In the genomic region with DNA sequence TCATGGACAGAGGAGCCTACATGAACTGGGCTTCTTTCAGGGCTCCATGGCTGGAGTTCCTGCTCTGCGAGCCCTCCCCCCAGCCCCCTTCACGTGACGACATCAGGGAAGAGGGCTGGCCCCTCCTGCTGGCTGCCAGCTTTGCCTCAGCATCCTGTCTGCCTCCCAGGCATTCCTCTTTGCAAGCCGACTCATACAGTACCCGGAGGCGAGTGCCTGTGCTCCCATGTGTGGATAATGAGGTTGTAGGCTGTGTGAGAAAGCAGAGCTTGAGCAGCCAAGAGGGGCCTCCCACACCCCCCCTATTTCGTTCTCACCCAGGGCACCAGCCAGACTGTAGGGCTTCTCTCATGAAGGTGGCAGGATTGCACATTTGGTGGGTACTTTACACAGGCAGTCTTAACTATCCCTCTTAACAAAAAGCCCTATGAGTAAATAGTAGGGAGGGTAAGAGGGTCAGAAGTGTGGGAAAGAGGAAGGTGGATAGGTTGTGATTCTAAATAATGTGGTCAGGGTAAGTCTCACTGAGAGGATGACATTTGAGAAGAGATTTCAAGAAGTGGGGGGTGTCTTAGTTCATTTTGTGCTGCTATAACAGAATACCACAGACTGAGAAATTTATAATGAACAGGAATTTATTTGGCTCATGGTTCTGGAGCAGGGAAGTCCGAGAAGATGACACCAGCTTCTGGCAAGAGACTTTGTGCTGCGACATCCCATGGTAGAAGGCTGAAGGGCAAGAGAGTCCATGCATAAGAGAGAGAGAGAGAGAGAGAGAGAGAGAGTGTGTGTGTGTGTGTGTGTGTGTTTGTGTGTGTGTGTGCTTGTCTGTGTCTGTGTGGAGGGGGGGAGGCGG, we compare ENCODE assay signal across 8 cellular contexts.
DNase-seq lines count a peak whose midpoint lies in the region; ATAC-seq, FAIRE-seq and TF ChIP-seq lines count a peak whose summit lies in the region.

No MANE protein-coding gene starts in this region.

- H3K4me3 Mint-ChIP-seq in astrocyte (ENCODE audit: unreplicated experiment) = no peak overlapping the region
- H3K4me3 Mint-ChIP-seq in T-cell = no peak overlapping the region
- no peak overlapping the region for H3K4me3 Mint-ChIP-seq in activated T-cell treated with anti-CD3 and anti-CD28 coated beads, Interleukin-2, amount 50 U/mL, for 72 hours

- CTCF ChIA-PET in T-cell (lab: Charles Lee) = no interaction called here

- H3K4me1 ChIP-seq in astrocyte (ENCODE audit: insufficient read depth, low read length) = peaks cover 12% of the 10 kb centered on the region

- ATAC-seq in HG02610 (IDR thresholded peaks at IDR 0.05; ENCODE audit: unreplicated experiment) (peak; percentile 84), T-cell (replicated peaks in 1 of 4) (no peak)
- no peak for ATAC-seq in activated CD4-positive, CD25-positive, alpha-beta regulatory T cell treated with anti-CD3 and anti-CD28 coated beads, Interleukin-2, amount 50 U/mL, for 24 hours
- ATAC-seq in activated T-cell treated with anti-CD3 and anti-CD28 coated beads, Interleukin-2, amount 50 U/mL, for 72 hours (replicated peaks in 1 of 2) = no peak

- H3K27ac ChIP-seq in astrocyte (ENCODE audit: low read depth, low read length) = peak overlapping the region; percentile 66

- H3K27me3 Mint-ChIP-seq in astrocyte (ENCODE audit: low read depth, unreplicated experiment) (peaks cover 7% of the 10 kb centered on the region), T-cell (peaks cover 0 to 4% of the 10 kb centered on the region in 2 donors)
- no peaks in the 10 kb centered on the region for H3K27me3 Mint-ChIP-seq in activated T-cell treated with anti-CD3 and anti-CD28 coated beads, Interleukin-2, amount 50 U/mL, for 72 hours (ENCODE audit: low read depth)

- H3K4me3 ChIP-seq in AG09309 (ENCODE audit: control insufficient read depth, low read depth, low read length) (no peak overlapping the region), astrocyte (ENCODE audit: insufficient read depth, low read depth, low read length) (no peak overlapping the region)

- no peaks in the 10 kb centered on the region for H3K9me3 ChIP-seq in astrocyte (ENCODE audit: insufficient read depth, low read depth, low read length)

- TF ChIP-seq CTCF in AG09309 (IDR thresholded peaks at IDR 0.05; ENCODE audit: control insufficient read depth, insufficient read depth, low read depth, low read length, missing control alignments) (peak; percentile 28), astrocyte (IDR thresholded peaks at IDR 0.05; ENCODE audit: insufficient read depth, low read depth, low read length) (no peak)

- no peaks in the 10 kb centered on the region for H3K36me3 Mint-ChIP-seq in astrocyte (ENCODE audit: low read depth, unreplicated experiment)
- H3K36me3 Mint-ChIP-seq in T-cell = peaks cover 17% of the 10 kb centered on the region
- H3K36me3 Mint-ChIP-seq in activated T-cell treated with anti-CD3 and anti-CD28 coated beads, Interleukin-2, amount 50 U/mL, for 72 hours (ENCODE audit: insufficient read depth in 2 of 2) = peaks cover 0 to 2% of the 10 kb centered on the region in 2 donors

- H3K79me2 ChIP-seq in astrocyte (ENCODE audit: insufficient read depth, low read length) = no peaks in the 10 kb centered on the region

- DNase-seq in AG09309 (ENCODE audit: low read depth) = peak; percentile 94
- DNase-seq in astrocyte (ENCODE audit: low read depth) = peak; percentile 92
- peak; percentile 97 for DNase-seq in islet precursor cell
- no peak for DNase-seq in T-cell
- no peak for DNase-seq in activated CD8-positive, alpha-beta memory T cell treated with anti-CD3 and anti-CD28 coated beads, Interleukin-2, amount 50 U/mL, for 48 hours
- DNase-seq in activated T-cell treated with anti-CD3 and anti-CD28 coated beads, Interleukin-2, amount 50 U/mL, for 72 hours = no peak

- POLR2A ChIA-PET in T-cell (lab: Charles Lee) = no interaction called here

- H3K27ac Mint-ChIP-seq in astrocyte (ENCODE audit: unreplicated experiment) (no peak overlapping the region), T-cell (no peak overlapping the region)
- no peak overlapping the region for H3K27ac Mint-ChIP-seq in activated T-cell treated with anti-CD3 and anti-CD28 coated beads, Interleukin-2, amount 50 U/mL, for 72 hours

- peak overlapping the region; percentile 79 for H3K4me2 ChIP-seq in astrocyte (ENCODE audit: low read length)

- H3K27me3 ChIP-seq in astrocyte (ENCODE audit: insufficient read depth, low read length) = no peaks in the 10 kb centered on the region

- no peaks in the 10 kb centered on the region for H4K20me1 ChIP-seq in astrocyte (ENCODE audit: insufficient read depth, low read length)

- H3K9me3 Mint-ChIP-seq in astrocyte (ENCODE audit: unreplicated experiment) (no peaks in the 10 kb centered on the region), T-cell (no peaks in the 10 kb centered on the region)
- peaks cover 0 to 2% of the 10 kb centered on the region in 2 donors for H3K9me3 Mint-ChIP-seq in activated T-cell treated with anti-CD3 and anti-CD28 coated beads, Interleukin-2, amount 50 U/mL, for 72 hours

- H2AFZ ChIP-seq in astrocyte (ENCODE audit: low read depth, low read length) = peak overlapping the region; percentile 67

- FAIRE-seq in astrocyte (lab: Jason Lieb, UNC) = peak; percentile 65

- H3K36me3 ChIP-seq in astrocyte (ENCODE audit: insufficient read depth, low read length) = no peaks in the 10 kb centered on the region

- peaks cover 4% of the 10 kb centered on the region for H3K4me1 Mint-ChIP-seq in astrocyte (ENCODE audit: low read depth, unreplicated experiment)
- no peaks in the 10 kb centered on the region for H3K4me1 Mint-ChIP-seq in T-cell
- no peaks in the 10 kb centered on the region for H3K4me1 Mint-ChIP-seq in activated T-cell treated with anti-CD3 and anti-CD28 coated beads, Interleukin-2, amount 50 U/mL, for 72 hours (ENCODE audit: low read depth)

- H3K9ac ChIP-seq in astrocyte (ENCODE audit: low read length) = peak overlapping the region; percentile 58

Comparison
In these comparisons a context has a peak if more than half of its experiments do, and no peak if none do; other contexts are left out.
1. DNase-seq: peak in AG09309 (single experiment), astrocyte (single experiment) and islet precursor cell (single experiment); none in T-cell (0 of 34), activated CD8-positive, alpha-beta memory T cell treated with anti-CD3 and anti-CD28 coated beads, Interleukin-2, amount 50 U/mL, for 48 hours (single experiment) and activated T-cell treated with anti-CD3 and anti-CD28 coated beads, Interleukin-2, amount 50 U/mL, for 72 hours (0 of 2).